Comparison of ENCODE assay signal across 27 cellular contexts in genomic region chr12:29730481-29730880, GRCh38.
"Had no signal": no experiment of that assay in that cellular context is flagged by ENCODE, and none has a peak within 500 bp of the region (broad histone marks: within the 10 kb centered on the region; RNA-seq: fewer than 3 reads in every experiment).

No MANE protein-coding gene starts in this region.

- FAIRE-seq: endometrium, urothelium cell line had no signal

- H3K9me3 ChIP-seq: colonic mucosa, esophagus squamous epithelium, left lung, mucosa of descending colon, ovary, prostate gland, sigmoid colon, testis had no signal

- H3K36me3 ChIP-seq: colonic mucosa, esophagus squamous epithelium, left lung, ovary, prostate gland, sigmoid colon, WERI-Rb-1 had no signal

- DNase-seq: activated CD4-positive, alpha-beta T cell treated with anti-CD3 and anti-CD28 coated beads for 48 hours; activated CD4-positive, alpha-beta T cell treated with anti-CD3 and anti-CD28 coated beads, Interleukin-2, amount 50 U/mL, for 48 hours; activated CD8-positive, alpha-beta memory T cell treated with anti-CD3 and anti-CD28 coated beads for 24 hours; activated effector memory CD4-positive, alpha-beta T cell treated with Interleukin-2 at 50 U/mL for 16 hours; activated naive CD4-positive, alpha-beta T cell treated with Interleukin-2 at 50 U/mL for 16 hours; anterior cingulate cortex; cerebellar nuclear complex; colonic mucosa; effector CD8-positive, alpha-beta T cell; esophagus squamous epithelium; foreskin melanocyte; kidney glomerular epithelial cell; left lung; mesendoderm; mucosa of descending colon; naive B cell; ovary; sigmoid colon; stimulated activated naive CD4-positive, alpha-beta T cell; testis; trophoblast cell; WERI-Rb-1 had no signal

- H3K27me3 ChIP-seq: colonic mucosa, esophagus squamous epithelium, left lung, ovary, sigmoid colon, testis had no signal

- H3K4me3 ChIP-seq: colonic mucosa, esophagus squamous epithelium, left lung, lung, mucosa of descending colon, ovary, prostate gland, sigmoid colon, testis had no signal

- H3K27ac ChIP-seq: colonic mucosa, epithelial cell of prostate, esophagus squamous epithelium, left lung, ovary, prostate gland, WERI-Rb-1 had no signal

- H3K4me1 ChIP-seq: colonic mucosa, left lung, prostate gland had no signal
